In genomic region chr1:10171995-10172669, GRCh38 we compare ENCODE assay signal across 16 cellular contexts.
"Had no signal": no experiment of that assay in that cellular context is flagged by ENCODE, and none has a peak within 500 bp of the region (broad histone marks: within the 10 kb centered on the region; RNA-seq: fewer than 3 reads in every experiment).

No MANE protein-coding gene starts in this region.

- H3K27me3 ChIP-seq: ascending aorta, dorsolateral prefrontal cortex, tibial artery, uterus had no signal

- H3K36me3 ChIP-seq: uterus had no signal

- H3K4me3 ChIP-seq: ascending aorta, dorsolateral prefrontal cortex, lung, mucosa of descending colon, tibial artery, uterus had no signal

- H3K27ac ChIP-seq: ascending aorta, tibial artery, uterus had no signal

- H3K4me3 Mint-ChIP-seq: naive thymus-derived CD8-positive, alpha-beta T cell had no signal

- H3K27me3 Mint-ChIP-seq: naive thymus-derived CD8-positive, alpha-beta T cell had no signal

- DNase-seq: activated CD4-positive, CD25-positive, alpha-beta regulatory T cell treated with anti-CD3 and anti-CD28 coated beads, Interleukin-2, amount 50 U/mL, for 72 hours; activated T-cell treated with anti-CD3 and anti-CD28 coated beads, Interleukin-2, amount 50 U/mL, for 48 hours; foreskin melanocyte; head of caudate nucleus; left colon; mucosa of descending colon; naive thymus-derived CD8-positive, alpha-beta T cell; SIG-M5; stimulated activated CD4-positive, alpha-beta T cell treated with anti-CD3 and anti-CD28 coated beads, Interleukin-12 subunit alpha, Interleukin-12 subunit beta, amount 100 ng/mL, for 4 hours; stimulated activated CD4-positive, alpha-beta T cell treated with anti-CD3 and anti-CD28 coated beads, Interleukin-4, amount 100 ng/mL, for 24 hours; T-helper 9 cell; uterus had no signal

- ATAC-seq: left colon; mucosa of descending colon; naive thymus-derived CD8-positive, alpha-beta T cell had no signal

- H3K9me3 ChIP-seq: ascending aorta, mucosa of descending colon, tibial artery, uterus had no signal

- H3K4me1 ChIP-seq: ascending aorta, tibial artery, uterus had no signal
